In the genomic region with DNA sequence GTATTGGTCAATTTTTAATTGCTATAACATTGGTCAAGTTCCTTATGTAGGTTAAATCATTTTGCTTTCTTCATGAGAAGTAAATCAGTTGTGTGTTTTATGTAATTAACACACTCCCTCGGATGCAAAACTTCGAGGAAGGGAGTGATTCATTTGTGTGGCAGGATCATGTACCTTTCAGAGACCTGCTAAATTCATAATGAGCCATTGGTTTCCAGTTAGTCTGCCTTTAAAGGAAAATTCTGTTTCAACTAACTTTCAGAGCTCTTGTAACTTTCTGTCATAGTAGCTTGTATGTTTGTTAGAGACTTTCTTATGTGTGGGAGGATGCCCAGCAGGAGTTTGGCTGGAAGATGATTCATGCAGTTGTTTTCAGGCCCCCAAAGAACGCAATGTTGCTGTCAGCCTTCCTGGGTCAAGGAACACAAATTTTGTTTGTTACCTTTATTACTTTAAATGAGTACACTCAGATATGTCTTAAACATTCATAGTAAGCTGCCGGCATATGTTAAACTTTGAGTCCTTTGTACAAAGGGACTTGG, we compare ENCODE assay signal across 21 cellular contexts.
DNase-seq lines count a peak whose midpoint lies in the region; ATAC-seq, FAIRE-seq and TF ChIP-seq lines count a peak whose summit lies in the region.
"Had no signal": no experiment of that assay in that cellular context is flagged by ENCODE, and none has a peak within 500 bp of the region (broad histone marks: within the 10 kb centered on the region; RNA-seq: fewer than 3 reads in every experiment).

No MANE protein-coding gene starts in this region.

- H3K9me3 ChIP-seq in GM12878 (replicated peaks; ENCODE audit: control insufficient read depth, insufficient read depth, low read length) (no peaks in the 10 kb centered on the region), colonic mucosa (no peaks in the 10 kb centered on the region)
- H3K9me3 ChIP-seq: BE2C had no signal

- intact Hi-C loops in GM12878 (cut with micrococcal nuclease; ENCODE audit: unreplicated experiment) (no loop called here), colonic mucosa (cut with DNase I) (no loop called here)

- no peak for ATAC-seq in GM12878
- no peak for ATAC-seq in activated CD8-positive, alpha-beta T cell treated with anti-CD3 and anti-CD28 coated beads, Interleukin-2, amount 10 ng/mL, durations not matched to agents 7 days and 5 days

- no peaks in the 10 kb centered on the region for H4K20me1 ChIP-seq in GM12878 (ENCODE audit: control insufficient read depth, insufficient read depth)

- POLR2A ChIA-PET in GM12878 (lab: Charles Lee): interaction anchor here (0.6 kb wide), 1 partner anchor 12 kb away, joined by 4 read pairs; no protein-coding TSS in a partner anchor
- POLR2A ChIA-PET in activated CD8-positive, alpha-beta T cell treated with anti-CD3 and anti-CD28 coated beads, Interleukin-2, amount 10 ng/mL, durations not matched to agents 7 days and 5 days (lab: Charles Lee): no interaction called here

- H2AFZ ChIP-seq in GM12878 (ENCODE audit: control insufficient read depth, low read depth, low read length): no peak overlapping the region

- BruUV-seq in GM12878 (replicated peaks; lab: Mats Ljungman, UMichigan): no TSS peak

- H3K27me3 ChIP-seq in GM12878 (replicated peaks in 1 of 2; ENCODE audit: control insufficient read depth in 2 of 2, insufficient read depth in 2 of 2, low read length in 1 of 2) (no peaks in the 10 kb centered on the region), colonic mucosa (no peaks in the 10 kb centered on the region)
- H3K27me3 ChIP-seq: BE2C had no signal

- CTCF ChIA-PET in GM12878 (lab: Yijun Ruan, JAX): interaction anchor here (0.9 kb wide), 1 partner anchor 91 kb away, joined by 4 read pairs; no protein-coding TSS in a partner anchor
- CTCF ChIA-PET in activated CD8-positive, alpha-beta T cell treated with anti-CD3 and anti-CD28 coated beads, Interleukin-2, amount 10 ng/mL, durations not matched to agents 7 days and 5 days (lab: Charles Lee): interaction anchor here (1.7 kb wide), 1 partner anchor 91 kb away, joined by 6 read pairs; no protein-coding TSS in a partner anchor

- peak; percentile 18 for FAIRE-seq in GM12878 (lab: Jason Lieb, UNC)
- FAIRE-seq: D721Med, HTR-8/SVneo, RCC 7860 had no signal

- RAD21 ChIA-PET in GM12878 (lab: Charles Lee; ENCODE audit: unreplicated experiment): no interaction called here

- H3K36me3 ChIP-seq in GM12878 (ENCODE audit: control insufficient read depth in 2 of 2, insufficient read depth in 2 of 2, low read length in 1 of 2) (no peaks in the 10 kb centered on the region), colonic mucosa (no peaks in the 10 kb centered on the region)
- H3K36me3 ChIP-seq: BE2C had no signal

- TF ChIP-seq RAD21 in GM12878 (IDR thresholded peaks at IDR 0.05; ENCODE audit: insufficient read depth, low read depth, low read length): no peak

- H3K27ac Mint-ChIP-seq in activated CD8-positive, alpha-beta T cell treated with anti-CD3 and anti-CD28 coated beads, Interleukin-2, amount 10 ng/mL, durations not matched to agents 7 days and 5 days: no peak overlapping the region
- H3K27ac Mint-ChIP-seq: CD4-positive, alpha-beta memory T cell; HFFc6 had no signal

- H3K9ac ChIP-seq in GM12878 (ENCODE audit: control insufficient read depth, insufficient read depth, low read length): no peak overlapping the region
- H3K9ac ChIP-seq in colonic mucosa (ENCODE audit: low read depth in 2 of 2, low read length in 2 of 2): no peak overlapping the region

- H3K27ac ChIP-seq in GM12878 (ENCODE audit: control insufficient read depth, insufficient read depth) (no peak overlapping the region), colonic mucosa (no peak overlapping the region)

- TF ChIP-seq EP300 in GM12878 (IDR thresholded peaks at IDR 0.05; ENCODE audit: borderline replicate concordance in 1 of 2, control insufficient read depth in 1 of 2, low read depth in 2 of 2, low read length in 2 of 2): no peak

- no peak overlapping the region for H3K4me2 ChIP-seq in GM12878 (ENCODE audit: control insufficient read depth, insufficient read depth)

- peak; percentile 6 for DNase-seq in COLO829 (ENCODE audit: low spot score)
- peak; percentile 7 for DNase-seq in NB4 (ENCODE audit: low read depth)
- DNase-seq in GM12878 (ENCODE audit: low read depth, low spot score): no peak
- peak; percentile 3 for DNase-seq in myocyte (ENCODE audit: low read depth)
- DNase-seq in foreskin melanocyte: no peak
- no peak for DNase-seq in colonic mucosa
- DNase-seq in activated CD8-positive, alpha-beta T cell treated with anti-CD3 and anti-CD28 coated beads, Interleukin-2, amount 10 ng/mL, durations not matched to agents 7 days and 5 days: no peak
- DNase-seq in erythroblast (lab: John Stamatoyannopoulos, UW): no peak
- DNase-seq: BE2C; CD4-positive, alpha-beta memory T cell; DMS79 treated with DMSO at 0.1 percent for 48 hours; GOT3; HFFc6; NCI-H1092; NCI-H2107; NCI-H345; NCI-H774; SHP77 had no signal

- TF ChIP-seq CTCF in NB4 (IDR thresholded peaks at IDR 0.05; ENCODE audit: low read depth, low read length): no peak
- no peak for TF ChIP-seq CTCF in GM12878 (IDR thresholded peaks at IDR 0.05 in 2 of 3, conservative IDR thresholded peaks at IDR 0.05 in 1 of 3; ENCODE audit: control insufficient read depth in 2 of 3, extremely low read depth in 1 of 3, insufficient read depth in 1 of 3, low read depth in 3 of 3, low read length in 3 of 3)
- TF ChIP-seq CTCF in colonic mucosa (IDR thresholded peaks at IDR 0.05): no peak

- H3K27me3 Mint-ChIP-seq in activated CD8-positive, alpha-beta T cell treated with anti-CD3 and anti-CD28 coated beads, Interleukin-2, amount 10 ng/mL, durations not matched to agents 7 days and 5 days (ENCODE audit: low read depth): no peaks in the 10 kb centered on the region

- H3K4me1 ChIP-seq in GM12878 (ENCODE audit: control insufficient read depth, insufficient read depth, low read length) (no peaks in the 10 kb centered on the region), colonic mucosa (no peaks in the 10 kb centered on the region)
- H3K4me1 ChIP-seq: BE2C had no signal

- H3K4me1 Mint-ChIP-seq in activated CD8-positive, alpha-beta T cell treated with anti-CD3 and anti-CD28 coated beads, Interleukin-2, amount 10 ng/mL, durations not matched to agents 7 days and 5 days (ENCODE audit: low read depth): no peaks in the 10 kb centered on the region

- H3K4me3 ChIP-seq in NB4 (ENCODE audit: low read depth, low read length) (no peak overlapping the region), GM12878 (no peak overlapping the region), colonic mucosa (no peak overlapping the region)

- in situ Hi-C loops in GM12878 (cut with MboI): no loop called here

- no peaks in the 10 kb centered on the region for H3K9me3 Mint-ChIP-seq in activated CD8-positive, alpha-beta T cell treated with anti-CD3 and anti-CD28 coated beads, Interleukin-2, amount 10 ng/mL, durations not matched to agents 7 days and 5 days (ENCODE audit: insufficient read depth)
- H3K9me3 Mint-ChIP-seq: HFFc6 had no signal

- no peaks in the 10 kb centered on the region for H3K79me2 ChIP-seq in GM12878 (ENCODE audit: control insufficient read depth, insufficient read depth, low read length)

- SMC1A ChIA-PET in GM12878 (lab: Charles Lee; ENCODE audit: uncharacterized antibody, unreplicated experiment): interaction anchor here (1.0 kb wide), 1 partner anchor 20 kb away, joined by 3 read pairs; no protein-coding TSS in a partner anchor

- no peak for TF ChIP-seq POLR2A in NB4 (IDR thresholded peaks at IDR 0.05; ENCODE audit: extremely low read depth, insufficient read length)
- TF ChIP-seq POLR2A in GM12878 (IDR thresholded peaks at IDR 0.05; ENCODE audit: low read depth, low read length): no peak
- no peak for TF ChIP-seq POLR2A in erythroblast (IDR thresholded peaks at IDR 0.05; ENCODE audit: low read length)

- no peak overlapping the region for H3K4me3 Mint-ChIP-seq in activated CD8-positive, alpha-beta T cell treated with anti-CD3 and anti-CD28 coated beads, Interleukin-2, amount 10 ng/mL, durations not matched to agents 7 days and 5 days
- H3K4me3 Mint-ChIP-seq: CD4-positive, alpha-beta memory T cell; HFFc6 had no signal

- H3K36me3 Mint-ChIP-seq in activated CD8-positive, alpha-beta T cell treated with anti-CD3 and anti-CD28 coated beads, Interleukin-2, amount 10 ng/mL, durations not matched to agents 7 days and 5 days (ENCODE audit: low read depth): no peaks in the 10 kb centered on the region
- H3K36me3 Mint-ChIP-seq: CD4-positive, alpha-beta memory T cell had no signal

- WGBS in GM12878 (ENCODE audit: insufficient coverage, insufficient replicate concordance, low lambda C conversion rate, missing lambda C conversion rate): 76% methylated on average over 4 of the region's 4 CpGs

TF ChIP-seq in GM12878, 131 proteins besides CTCF, POLR2A, EP300 and RAD21 (continues in another document):
- TF ChIP-seq HDAC2 (IDR thresholded peaks at IDR 0.05): no peak
- no peak for TF ChIP-seq IRF4 (IDR thresholded peaks at IDR 0.05; ENCODE audit: low read depth, low read length)
- no peak for TF ChIP-seq ZNF274 (IDR thresholded peaks at IDR 0.05; ENCODE audit: insufficient read depth, insufficient read length)
- TF ChIP-seq EGR1 (IDR thresholded peaks at IDR 0.05; ENCODE audit: borderline replicate concordance in 1 of 2, low read depth in 2 of 2, low read length in 2 of 2): no peak
- no peak for TF ChIP-seq MXI1 (IDR thresholded peaks at IDR 0.05; ENCODE audit: low read depth, low read length)
- no peak for TF ChIP-seq MAX (IDR thresholded peaks at IDR 0.05; ENCODE audit: low read depth, low read length)
- TF ChIP-seq BACH1 (IDR thresholded peaks at IDR 0.05; ENCODE audit: borderline replicate concordance): no peak
- TF ChIP-seq, protein P1, sequence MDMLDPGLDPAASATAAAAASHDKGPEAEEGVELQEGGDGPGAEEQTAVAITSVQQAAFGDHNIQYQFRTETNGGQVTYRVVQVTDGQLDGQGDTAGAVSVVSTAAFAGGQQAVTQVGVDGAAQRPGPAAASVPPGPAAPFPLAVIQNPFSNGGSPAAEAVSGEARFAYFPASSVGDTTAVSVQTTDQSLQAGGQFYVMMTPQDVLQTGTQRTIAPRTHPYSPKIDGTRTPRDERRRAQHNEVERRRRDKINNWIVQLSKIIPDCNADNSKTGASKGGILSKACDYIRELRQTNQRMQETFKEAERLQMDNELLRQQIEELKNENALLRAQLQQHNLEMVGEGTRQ (IDR thresholded peaks at IDR 0.05; ENCODE audit: borderline replicate concordance, low read depth, low read length): no peak
- TF ChIP-seq IKZF2 (IDR thresholded peaks at IDR 0.05): no peak
- no peak for TF ChIP-seq TCF7 (IDR thresholded peaks at IDR 0.05; ENCODE audit: borderline replicate concordance)
- TF ChIP-seq RB1 (IDR thresholded peaks at IDR 0.05; ENCODE audit: borderline replicate concordance): no peak

Comparison
In these comparisons a context has a peak if more than half of its experiments do, and no peak if none do; other contexts are left out.
1. DNase-seq: peak in COLO829 (single experiment), NB4 (single experiment) and myocyte (single experiment); none in GM12878 (single experiment), foreskin melanocyte (single experiment), colonic mucosa (single experiment), activated CD8-positive, alpha-beta T cell treated with anti-CD3 and anti-CD28 coated beads, Interleukin-2, amount 10 ng/mL, durations not matched to agents 7 days and 5 days (single experiment) and erythroblast (0 of 2).